In the genomic region with DNA sequence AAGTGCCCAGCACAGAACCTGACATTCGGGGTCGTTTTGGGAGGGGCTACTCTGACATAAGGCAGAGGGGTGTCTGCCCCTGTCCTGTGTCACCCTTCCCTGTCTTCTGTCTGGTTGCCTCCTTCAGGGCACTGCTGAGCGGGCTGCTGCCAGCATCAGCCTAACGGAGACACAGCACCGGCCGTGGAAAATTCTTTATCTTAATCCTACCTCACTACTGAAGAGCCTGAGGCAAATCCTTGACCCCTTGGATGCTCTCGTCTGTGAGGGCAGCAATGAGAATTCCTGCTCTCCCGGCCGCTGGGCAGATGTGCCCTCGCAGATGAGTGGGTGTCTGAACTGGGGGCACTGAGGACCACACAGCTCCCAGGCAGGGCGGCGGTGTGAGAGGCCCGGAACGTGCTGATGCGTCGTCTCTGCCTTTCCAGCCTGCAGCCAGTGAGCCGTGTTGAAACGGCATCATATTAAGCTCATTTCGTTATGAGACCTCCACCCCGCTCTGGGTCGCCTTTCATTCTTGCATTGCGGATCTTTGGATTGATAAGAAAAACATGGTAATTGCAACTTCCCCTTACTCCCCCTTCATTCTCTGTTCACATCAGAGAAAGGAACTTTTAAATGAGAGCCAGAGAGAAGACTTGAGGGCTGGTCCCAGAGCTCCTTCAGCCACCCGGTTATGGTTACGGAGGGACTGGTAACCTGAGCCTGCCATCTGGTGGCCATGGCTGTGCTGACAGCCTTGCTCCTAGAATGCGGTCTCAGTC, we compare ENCODE assay signal across 8 cellular contexts.
DNase-seq lines count a peak whose midpoint lies in the region; ATAC-seq, FAIRE-seq and TF ChIP-seq lines count a peak whose summit lies in the region.

No MANE protein-coding gene starts in this region.

- FAIRE-seq in TTC549 (lab: Jason Lieb, UNC), result peak; percentile 58

- peak; percentile 84 for DNase-seq in GM13976 (ENCODE audit: low spot score)
- DNase-seq in NCI-H1694 (lab: John Stamatoyannopoulos, UW), result peak; percentile 93
- peak; percentile 52 to 76 for DNase-seq in breast epithelium (ENCODE audit: low spot score in 2 of 2)
- DNase-seq in iris pigment epithelial cell (ENCODE audit: low read depth), result peak; percentile 79
- DNase-seq in stimulated activated CD4-positive, alpha-beta T cell treated with anti-CD3 and anti-CD28 coated beads, Interleukin-15, amount 100 ng/mL, for 24 hours, result peak; percentile 82

- H3K4me1 ChIP-seq in breast epithelium, result peaks cover 0 to 8% of the 10 kb centered on the region in 2 donors

- in situ Hi-C loops in GM13976 (cut with MboI; ENCODE audit: low sequenced_read_pairs, unreplicated experiment), result no loop called here

- no peak for TF ChIP-seq POLR2A in breast epithelium (IDR thresholded peaks at IDR 0.05)

- peaks cover 0 to 35% of the 10 kb centered on the region in 2 donors for H3K27me3 ChIP-seq in breast epithelium

- intact Hi-C loops in breast epithelium (cut with DNase I; ENCODE audit: low total_unique reads), result no loop called here

- peak overlapping the region in 2 of 3 donors; percentile 21 to 52 for H3K4me3 ChIP-seq in breast epithelium

- peak; percentile 91 for ATAC-seq in HG02938 (IDR thresholded peaks at IDR 0.05; ENCODE audit: unreplicated experiment)

- H3K36me3 ChIP-seq in breast epithelium, result no peaks in the 10 kb centered on the region

- H3K27ac ChIP-seq in 22Rv1 (no peak overlapping the region), breast epithelium (no peak overlapping the region)

- H3K9me3 ChIP-seq in breast epithelium, result no peaks in the 10 kb centered on the region

- TF ChIP-seq CTCF in 22Rv1 (IDR thresholded peaks at IDR 0.05), result peak; percentile 92
- peak; percentile 90 for TF ChIP-seq CTCF in GM13976 (IDR thresholded peaks at IDR 0.05; ENCODE audit: borderline replicate concordance, control extremely low read depth, extremely low read depth, insufficient read depth, missing control alignments)
- TF ChIP-seq CTCF in breast epithelium (IDR thresholded peaks at IDR 0.05), result peak; percentile 65 to 84 (median 77)
